In genomic region chr16:30986129-30986991, GRCh38 we compare ENCODE assay signal across 11 cellular contexts. TPM values are rescaled to one million over a fixed set of nuclear protein-coding genes. Genes with fewer than 3 reads are reported as not detected.
A peak's percentile ranks its signal among the peaks of the same experiment; 100 is the strongest.
DNase-seq lines count a peak whose midpoint lies in the region; ATAC-seq, FAIRE-seq and TF ChIP-seq lines count a peak whose summit lies in the region.
"Had no signal": no experiment of that assay in that cellular context is flagged by ENCODE, and none has a peak within 500 bp of the region (broad histone marks: within the 10 kb centered on the region; RNA-seq: fewer than 3 reads in every experiment).

No MANE protein-coding gene starts in this region.

- TF ChIP-seq RAD21 in HepG2 (CRISPR knock-in tag; IDR thresholded peaks at IDR 0.05), result no peak

- no peak overlapping the region for H3K27ac ChIP-seq in left ventricle myocardium inferior (replicated peaks)
- peak overlapping the region; percentile 49 for H3K27ac ChIP-seq in HepG2 (ENCODE audit: extremely low read length, insufficient read depth, low read length)
- H3K27ac ChIP-seq in vagina, result peak overlapping the region; percentile 15
- H3K27ac ChIP-seq: PC-9 had no signal

- ATAC-seq in left ventricle myocardium superior, result no peak
- ATAC-seq in HepG2, result no peak
- ATAC-seq in GM18868 (IDR thresholded peaks at IDR 0.05; ENCODE audit: unreplicated experiment), result no peak
- ATAC-seq: effector memory CD8-positive, alpha-beta T cell had no signal

- intact Hi-C loops in left ventricle myocardium inferior (cut with micrococcal nuclease) (loop anchor here (10.0 kb wide), 2 partner anchors 158 to 468 kb away; partner anchors contain the start of gene ARMC5), left ventricle myocardium superior (cut with micrococcal nuclease) (loop anchor here (10.0 kb wide), 2 partner anchors 458 to 878 kb away; partner anchors contain the start of gene ZNF843), HepG2 (cut with micrococcal nuclease; ENCODE audit: unreplicated experiment) (loop anchor here (10.0 kb wide), 1 partner anchor 878 kb away; no protein-coding TSS in a partner anchor), vagina (cut with DNase I) (loop anchor here (5.0 to 10.0 kb wide), 3 partner anchors 88 to 456 kb away; partner anchors contain the start of genes ZNF646, ZNF668 and ZNF843)

- H3K4me1 ChIP-seq in left ventricle myocardium inferior (peaks cover 20% of the 10 kb centered on the region), HepG2 (ENCODE audit: insufficient read depth, low read length) (peaks cover 28% of the 10 kb centered on the region), vagina (peaks cover 13% of the 10 kb centered on the region)

- H3K79me2 ChIP-seq in HepG2 (ENCODE audit: insufficient read depth, low read length), result no peaks in the 10 kb centered on the region

- no peak for FAIRE-seq in HepG2 (lab: Jason Lieb, UNC)

- TF ChIP-seq POLR2A in HepG2 (IDR thresholded peaks at IDR 0.05; ENCODE audit: insufficient read depth in 1 of 2, low read depth in 2 of 2, low read length in 2 of 2), result no peak
- TF ChIP-seq POLR2A in vagina (IDR thresholded peaks at IDR 0.05), result no peak

- H3K4me2 ChIP-seq in HepG2 (ENCODE audit: low read depth, low read length), result peak overlapping the region; percentile 88

- TF ChIP-seq CTCF in left ventricle myocardium inferior (IDR thresholded peaks at IDR 0.05; ENCODE audit: borderline replicate concordance) (no peak), HepG2 (CRISPR knock-in tag; IDR thresholded peaks at IDR 0.05) (no peak), vagina (IDR thresholded peaks at IDR 0.05) (no peak)

- no peak overlapping the region for H2AFZ ChIP-seq in HepG2 (ENCODE audit: low read length)

- WGBS in HepG2 (ENCODE audit: low lambda C conversion rate), result 89% methylated on average over 23 of the region's 29 CpGs

- BruUV-seq in HepG2 (replicated peaks; lab: Mats Ljungman, UMichigan), result no TSS peak

- TF ChIP-seq EP300 in HepG2 (IDR thresholded peaks at IDR 0.05; ENCODE audit: low read depth in 2 of 2, low read length in 2 of 2), result no peak
- 0 out of 2 replicates have a peak, but pooled peaks have one; percentile 23 for TF ChIP-seq EP300 in HepG2 (CRISPR knock-in tag; IDR thresholded peaks at IDR 0.05; ENCODE audit: borderline replicate concordance)

- H3K9ac ChIP-seq in HepG2 (ENCODE audit: insufficient read depth, low read depth, low read length), result peak overlapping the region; percentile 52

- H3K36me3 ChIP-seq in left ventricle myocardium inferior (peaks cover 21% of the 10 kb centered on the region), HepG2 (replicated peaks in 1 of 2; ENCODE audit: control insufficient read depth in 1 of 2, insufficient read depth in 2 of 2, low read length in 2 of 2) (peaks cover 4 to 28% of the 10 kb centered on the region in 2 experiments; a peak in 4 of 5 replicates), vagina (peaks cover 0 to 14% of the 10 kb centered on the region in 2 donors)

- H3K27me3 ChIP-seq in left ventricle myocardium inferior (ENCODE audit: low read depth), result no peaks in the 10 kb centered on the region
- H3K27me3 ChIP-seq in HepG2 (ENCODE audit: control insufficient read depth in 1 of 2, insufficient read depth in 2 of 2, low read length in 2 of 2), result no peaks in the 10 kb centered on the region
- H3K27me3 ChIP-seq in vagina, result no peaks in the 10 kb centered on the region
- H3K27me3 ChIP-seq: spleen had no signal

- POLR2A ChIA-PET in HepG2 (lab: Yijun Ruan, JAX), result interaction anchor here (0.8 to 3.7 kb wide), 21 partner anchors 11 to 715 kb away, joined by 3 to 81 read pairs (median 6); partner anchors contain the start of genes FUS, KAT8, STX4 and VKORC1

- DNase-seq in left ventricle myocardium inferior, result no peak
- DNase-seq in left ventricle myocardium superior, result no peak
- no peak for DNase-seq in HepG2 (ENCODE audit: low spot score)
- DNase-seq in vagina (ENCODE audit: extremely low spot score in 2 of 2), result no peak
- no peak for DNase-seq in hypothalamus (lab: John Stamatoyannopoulos, UW)
- DNase-seq: activated naive CD4-positive, alpha-beta T cell treated with Interleukin-2 at 50 U/mL for 16 hours; effector memory CD8-positive, alpha-beta T cell; midbrain; spleen had no signal

- H4K20me1 ChIP-seq in HepG2 (ENCODE audit: insufficient read depth, low read length), result no peaks in the 10 kb centered on the region

- H3K4me3 ChIP-seq in left ventricle myocardium inferior (peak overlapping the region; percentile 72), HepG2 (replicated peaks in 1 of 3; ENCODE audit: insufficient read depth in 1 of 3, low read depth in 2 of 3, low read length in 3 of 3) (peak overlapping the region; percentile 41 to 72 (median 54); a peak in 3 of 6 replicates), vagina (no peak overlapping the region)

- in situ Hi-C loops in HepG2 (cut with HindIII; ENCODE audit: extremely low pct_ligation_motif_present, low pct_unique_long_range_greater_than_20kb), result loop anchor here (5.0 to 25.0 kb wide), 2 partner anchors 86 to 726 kb away; partner anchors contain the start of genes ZNF646 and ZNF668

- CTCF ChIA-PET in HepG2 (lab: Yijun Ruan, JAX; ENCODE audit: low intra/inter-chr PET ratio, low total read pairs), result interaction anchor here (1.3 to 2.5 kb wide), 5 partner anchors 30 to 347 kb away, joined by 4 to 29 read pairs (median 8); partner anchors contain the start of genes VKORC1, ZNF646 and ZNF668

- no peaks in the 10 kb centered on the region for H3K9me3 ChIP-seq in left ventricle myocardium inferior (replicated peaks)
- H3K9me3 ChIP-seq in HepG2 (ENCODE audit: low read length), result no peaks in the 10 kb centered on the region
- no peaks in the 10 kb centered on the region for H3K9me3 ChIP-seq in vagina
- H3K9me3 ChIP-seq: spleen had no signal

RNA-seq across cellular contexts. Expression of gene HSD3B7, which starts 1.4 kb away (rescaled TPM):
- total RNA-seq in left ventricle myocardium inferior (5.5 TPM), left ventricle myocardium superior (7.4 TPM), HepG2 (2016; rRNA removed; fragmentation: Illumina TruSeq; extraction: Trizol) (58.8 and 69.7 TPM in 2 replicates), vagina (14.5 TPM)
- total RNA-seq in HepG2 (2016; cell fraction: cytosol; rRNA removed; fragmentation: Illumina TruSeq; extraction: Trizol; ENCODE audit: low read depth), result 12.1 and 14.2 TPM in 2 replicates
- 53.9 and 70.3 TPM in 2 replicates for total RNA-seq in HepG2 (2016; cell fraction: insoluble cytoplasmic fraction; rRNA removed; fragmentation: Illumina TruSeq; extraction: Trizol)
- 26.6 and 27.7 TPM in 2 replicates for total RNA-seq in HepG2 (2016; cell fraction: membrane; rRNA removed; fragmentation: Illumina TruSeq; extraction: Trizol)
- total RNA-seq in HepG2 (2016; cell fraction: nucleus; rRNA removed; fragmentation: Illumina TruSeq; extraction: Trizol), result 36.3 and 39.5 TPM in 2 replicates
- polyA plus RNA-seq in HepG2 (2011; rRNA removed), result 32.9 and 40.9 TPM in 2 replicates
- polyA plus RNA-seq in HepG2 (2011; cell fraction: cytosol; rRNA removed), result 29.8 and 45.1 TPM in 2 replicates
- 63.4 and 68.4 TPM in 2 replicates for polyA plus RNA-seq in HepG2 (2011; cell fraction: nucleus; rRNA removed)
- 14.8 and 17.8 TPM in 2 replicates for polyA plus RNA-seq in HepG2 (2012)
- 10.6 and 11.9 TPM in 2 replicates for polyA plus RNA-seq in HepG2 (2016; cell fraction: cytosol; fragmentation: Illumina TruSeq; extraction: Trizol; ENCODE audit: low read depth)
- 43.4 and 50.5 TPM in 2 replicates for polyA plus RNA-seq in HepG2 (2016; cell fraction: insoluble cytoplasmic fraction; fragmentation: Illumina TruSeq; extraction: Trizol; ENCODE audit: low read depth)
- polyA plus RNA-seq in HepG2 (2016; cell fraction: membrane; fragmentation: Illumina TruSeq; extraction: Trizol; ENCODE audit: low read depth), result 18.0 and 19.2 TPM in 2 replicates
- 69.7 and 71.0 TPM in 2 replicates for polyA plus RNA-seq in HepG2 (2016; cell fraction: nucleus; fragmentation: Illumina TruSeq; extraction: Trizol; ENCODE audit: insufficient read depth, low read depth)
- polyA minus RNA-seq in HepG2 (2011; rRNA and poly(A)+ RNA removed; ENCODE audit: low replicate concordance), result 11.6 and 56.6 TPM in 2 replicates
- 19.8 and 20.1 TPM in 2 replicates for polyA minus RNA-seq in HepG2 (2011; cell fraction: cytosol; rRNA and poly(A)+ RNA removed)
- polyA minus RNA-seq in HepG2 (2011; cell fraction: nucleus; rRNA and poly(A)+ RNA removed), result 5.0 and 5.8 TPM in 2 replicates

RNA-seq across cellular contexts. Expression of gene STX1B, which starts 24.1 kb away (rescaled TPM):
- total RNA-seq in left ventricle myocardium inferior (0.77 TPM), left ventricle myocardium superior (0.40 TPM), HepG2 (2016; rRNA removed; fragmentation: Illumina TruSeq; extraction: Trizol) (1.7 and 3.0 TPM in 2 replicates), vagina (4.7 TPM)
- 3.7 and 5.0 TPM in 2 replicates for total RNA-seq in HepG2 (2016; cell fraction: cytosol; rRNA removed; fragmentation: Illumina TruSeq; extraction: Trizol; ENCODE audit: low read depth)
- total RNA-seq in HepG2 (2016; cell fraction: insoluble cytoplasmic fraction; rRNA removed; fragmentation: Illumina TruSeq; extraction: Trizol), result 1.00 and 4.0 TPM in 2 replicates
- 3.5 TPM in 2 replicates for total RNA-seq in HepG2 (2016; cell fraction: membrane; rRNA removed; fragmentation: Illumina TruSeq; extraction: Trizol)
- 3.8 and 7.5 TPM in 2 replicates for total RNA-seq in HepG2 (2016; cell fraction: nucleus; rRNA removed; fragmentation: Illumina TruSeq; extraction: Trizol)
- 1.3 and 2.1 TPM in 2 replicates for polyA plus RNA-seq in HepG2 (2011; rRNA removed)
- polyA plus RNA-seq in HepG2 (2011; cell fraction: cytosol; rRNA removed), result 0.55 and 0.67 TPM in 2 replicates
- 9.0 and 9.4 TPM in 2 replicates for polyA plus RNA-seq in HepG2 (2011; cell fraction: nucleus; rRNA removed)
- 1.1 and 1.5 TPM in 2 replicates for polyA plus RNA-seq in HepG2 (2012)
- polyA plus RNA-seq in HepG2 (2016; cell fraction: cytosol; fragmentation: Illumina TruSeq; extraction: Trizol; ENCODE audit: low read depth), result 2.1 and 2.2 TPM in 2 replicates
- polyA plus RNA-seq in HepG2 (2016; cell fraction: insoluble cytoplasmic fraction; fragmentation: Illumina TruSeq; extraction: Trizol; ENCODE audit: low read depth), result 0.69 and 0.76 TPM in 2 replicates
- polyA plus RNA-seq in HepG2 (2016; cell fraction: membrane; fragmentation: Illumina TruSeq; extraction: Trizol; ENCODE audit: low read depth), result 1.4 and 1.9 TPM in 2 replicates
- 10.6 and 11.3 TPM in 2 replicates for polyA plus RNA-seq in HepG2 (2016; cell fraction: nucleus; fragmentation: Illumina TruSeq; extraction: Trizol; ENCODE audit: insufficient read depth, low read depth)
- 2.6 and 7.4 TPM in 2 replicates for polyA minus RNA-seq in HepG2 (2011; rRNA and poly(A)+ RNA removed; ENCODE audit: low replicate concordance)
- 0.26 and 0.69 TPM in 2 replicates for polyA minus RNA-seq in HepG2 (2011; cell fraction: cytosol; rRNA and poly(A)+ RNA removed)
- 9.0 and 11.2 TPM in 2 replicates for polyA minus RNA-seq in HepG2 (2011; cell fraction: nucleus; rRNA and poly(A)+ RNA removed)

RNA-seq across cellular contexts. Expression of gene SETD1A, which starts 28.8 kb away (rescaled TPM):
- total RNA-seq in left ventricle myocardium inferior (7.4 TPM), left ventricle myocardium superior (11.0 TPM), HepG2 (2016; rRNA removed; fragmentation: Illumina TruSeq; extraction: Trizol) (3.6 and 5.6 TPM in 2 replicates), vagina (10.6 TPM)
- 7.1 and 10.5 TPM in 2 replicates for total RNA-seq in HepG2 (2016; cell fraction: cytosol; rRNA removed; fragmentation: Illumina TruSeq; extraction: Trizol; ENCODE audit: low read depth)
- 3.1 and 5.4 TPM in 2 replicates for total RNA-seq in HepG2 (2016; cell fraction: insoluble cytoplasmic fraction; rRNA removed; fragmentation: Illumina TruSeq; extraction: Trizol)
- total RNA-seq in HepG2 (2016; cell fraction: membrane; rRNA removed; fragmentation: Illumina TruSeq; extraction: Trizol), result 4.3 and 6.1 TPM in 2 replicates
- 6.3 and 8.6 TPM in 2 replicates for total RNA-seq in HepG2 (2016; cell fraction: nucleus; rRNA removed; fragmentation: Illumina TruSeq; extraction: Trizol)
- polyA plus RNA-seq in HepG2 (2011; rRNA removed), result 3.2 and 3.8 TPM in 2 replicates
- polyA plus RNA-seq in HepG2 (2011; cell fraction: cytosol; rRNA removed), result 1.6 and 2.0 TPM in 2 replicates
- 23.9 and 35.1 TPM in 2 replicates for polyA plus RNA-seq in HepG2 (2011; cell fraction: nucleus; rRNA removed)
- polyA plus RNA-seq in HepG2 (2012), result 15.4 and 28.2 TPM in 2 replicates
- 0.57 and 1.4 TPM in 2 replicates for polyA plus RNA-seq in HepG2 (2016; cell fraction: cytosol; fragmentation: Illumina TruSeq; extraction: Trizol; ENCODE audit: low read depth)
- 10.9 and 15.4 TPM in 2 replicates for polyA plus RNA-seq in HepG2 (2016; cell fraction: insoluble cytoplasmic fraction; fragmentation: Illumina TruSeq; extraction: Trizol; ENCODE audit: low read depth)
- 2.9 and 3.9 TPM in 2 replicates for polyA plus RNA-seq in HepG2 (2016; cell fraction: membrane; fragmentation: Illumina TruSeq; extraction: Trizol; ENCODE audit: low read depth)
- polyA plus RNA-seq in HepG2 (2016; cell fraction: nucleus; fragmentation: Illumina TruSeq; extraction: Trizol; ENCODE audit: insufficient read depth, low read depth), result 43.7 and 55.5 TPM in 2 replicates
- 5.5 and 8.7 TPM in 2 replicates for polyA minus RNA-seq in HepG2 (2011; rRNA and poly(A)+ RNA removed; ENCODE audit: low replicate concordance)
- polyA minus RNA-seq in HepG2 (2011; cell fraction: cytosol; rRNA and poly(A)+ RNA removed), result 2.8 and 3.1 TPM in 2 replicates
- 7.0 and 11.2 TPM in 2 replicates for polyA minus RNA-seq in HepG2 (2011; cell fraction: nucleus; rRNA and poly(A)+ RNA removed)

RNA-seq across cellular contexts. Expression of gene ORAI3, which starts 37.5 kb away (rescaled TPM):
- total RNA-seq in left ventricle myocardium inferior, result 12.2 TPM
- total RNA-seq in left ventricle myocardium superior, result 10.8 TPM
- total RNA-seq in HepG2 (2016; rRNA removed; fragmentation: Illumina TruSeq; extraction: Trizol), result 6.3 and 11.4 TPM in 2 replicates
- 3.1 and 3.3 TPM in 2 replicates for total RNA-seq in HepG2 (2016; cell fraction: cytosol; rRNA removed; fragmentation: Illumina TruSeq; extraction: Trizol; ENCODE audit: low read depth)
- total RNA-seq in HepG2 (2016; cell fraction: insoluble cytoplasmic fraction; rRNA removed; fragmentation: Illumina TruSeq; extraction: Trizol), result 6.8 and 11.0 TPM in 2 replicates
- 6.6 and 6.9 TPM in 2 replicates for total RNA-seq in HepG2 (2016; cell fraction: membrane; rRNA removed; fragmentation: Illumina TruSeq; extraction: Trizol)
- 9.5 and 9.8 TPM in 2 replicates for total RNA-seq in HepG2 (2016; cell fraction: nucleus; rRNA removed; fragmentation: Illumina TruSeq; extraction: Trizol)
- 32.0 and 41.3 TPM in 2 replicates for polyA plus RNA-seq in HepG2 (2011; rRNA removed)
- 40.6 and 43.1 TPM in 2 replicates for polyA plus RNA-seq in HepG2 (2011; cell fraction: cytosol; rRNA removed)
- polyA plus RNA-seq in HepG2 (2011; cell fraction: nucleus; rRNA removed), result 24.2 and 26.2 TPM in 2 replicates
- 8.4 and 8.8 TPM in 2 replicates for polyA plus RNA-seq in HepG2 (2012)
- 2.0 and 3.1 TPM in 2 replicates for polyA plus RNA-seq in HepG2 (2016; cell fraction: cytosol; fragmentation: Illumina TruSeq; extraction: Trizol; ENCODE audit: low read depth)
- polyA plus RNA-seq in HepG2 (2016; cell fraction: insoluble cytoplasmic fraction; fragmentation: Illumina TruSeq; extraction: Trizol; ENCODE audit: low read depth), result 6.2 and 7.6 TPM in 2 replicates
- 4.8 and 5.1 TPM in 2 replicates for polyA plus RNA-seq in HepG2 (2016; cell fraction: membrane; fragmentation: Illumina TruSeq; extraction: Trizol; ENCODE audit: low read depth)
- 14.8 and 15.7 TPM in 2 replicates for polyA plus RNA-seq in HepG2 (2016; cell fraction: nucleus; fragmentation: Illumina TruSeq; extraction: Trizol; ENCODE audit: insufficient read depth, low read depth)
- 9.3 and 112 TPM in 2 replicates for polyA minus RNA-seq in HepG2 (2011; rRNA and poly(A)+ RNA removed; ENCODE audit: low replicate concordance)
- 19.9 and 21.3 TPM in 2 replicates for polyA minus RNA-seq in HepG2 (2011; cell fraction: cytosol; rRNA and poly(A)+ RNA removed)
- 9.7 and 16.2 TPM in 2 replicates for polyA minus RNA-seq in HepG2 (2011; cell fraction: nucleus; rRNA and poly(A)+ RNA removed)
- total RNA-seq in vagina, result 27.0 TPM

RNA-seq across cellular contexts. Expression of gene STX4, which starts 47.0 kb away (rescaled TPM):
- total RNA-seq in left ventricle myocardium inferior (43.1 TPM), left ventricle myocardium superior (42.4 TPM), HepG2 (2016; rRNA removed; fragmentation: Illumina TruSeq; extraction: Trizol) (29.2 and 31.3 TPM in 2 replicates), vagina (42.5 TPM)
- total RNA-seq in HepG2 (2016; cell fraction: cytosol; rRNA removed; fragmentation: Illumina TruSeq; extraction: Trizol; ENCODE audit: low read depth), result 10.9 and 11.8 TPM in 2 replicates
- 28.3 and 29.6 TPM in 2 replicates for total RNA-seq in HepG2 (2016; cell fraction: insoluble cytoplasmic fraction; rRNA removed; fragmentation: Illumina TruSeq; extraction: Trizol)
- 18.1 and 22.6 TPM in 2 replicates for total RNA-seq in HepG2 (2016; cell fraction: membrane; rRNA removed; fragmentation: Illumina TruSeq; extraction: Trizol)
- 23.9 and 30.7 TPM in 2 replicates for total RNA-seq in HepG2 (2016; cell fraction: nucleus; rRNA removed; fragmentation: Illumina TruSeq; extraction: Trizol)
- 34.6 and 37.0 TPM in 2 replicates for polyA plus RNA-seq in HepG2 (2011; rRNA removed)
- polyA plus RNA-seq in HepG2 (2011; cell fraction: cytosol; rRNA removed), result 23.2 and 23.7 TPM in 2 replicates
- 109 and 115 TPM in 2 replicates for polyA plus RNA-seq in HepG2 (2011; cell fraction: nucleus; rRNA removed)
- 36.9 and 43.1 TPM in 2 replicates for polyA plus RNA-seq in HepG2 (2012)
- polyA plus RNA-seq in HepG2 (2016; cell fraction: cytosol; fragmentation: Illumina TruSeq; extraction: Trizol; ENCODE audit: low read depth), result 14.1 and 15.4 TPM in 2 replicates
- polyA plus RNA-seq in HepG2 (2016; cell fraction: insoluble cytoplasmic fraction; fragmentation: Illumina TruSeq; extraction: Trizol; ENCODE audit: low read depth), result 43.9 and 44.6 TPM in 2 replicates
- 22.4 and 26.1 TPM in 2 replicates for polyA plus RNA-seq in HepG2 (2016; cell fraction: membrane; fragmentation: Illumina TruSeq; extraction: Trizol; ENCODE audit: low read depth)
- polyA plus RNA-seq in HepG2 (2016; cell fraction: nucleus; fragmentation: Illumina TruSeq; extraction: Trizol; ENCODE audit: insufficient read depth, low read depth), result 94.3 and 107 TPM in 2 replicates
- 23.8 and 35.4 TPM in 2 replicates for polyA minus RNA-seq in HepG2 (2011; rRNA and poly(A)+ RNA removed; ENCODE audit: low replicate concordance)
- polyA minus RNA-seq in HepG2 (2011; cell fraction: cytosol; rRNA and poly(A)+ RNA removed), result 7.3 and 10.4 TPM in 2 replicates
- polyA minus RNA-seq in HepG2 (2011; cell fraction: nucleus; rRNA and poly(A)+ RNA removed), result 17.5 and 20.7 TPM in 2 replicates

Comparison
In these comparisons a context has a peak if more than half of its experiments do, and no peak if none do; other contexts are left out.
1. H3K4me3 ChIP-seq: peak in left ventricle myocardium inferior (single experiment) and HepG2 (3 of 3); none in vagina (0 of 2).